In the genomic region with DNA sequence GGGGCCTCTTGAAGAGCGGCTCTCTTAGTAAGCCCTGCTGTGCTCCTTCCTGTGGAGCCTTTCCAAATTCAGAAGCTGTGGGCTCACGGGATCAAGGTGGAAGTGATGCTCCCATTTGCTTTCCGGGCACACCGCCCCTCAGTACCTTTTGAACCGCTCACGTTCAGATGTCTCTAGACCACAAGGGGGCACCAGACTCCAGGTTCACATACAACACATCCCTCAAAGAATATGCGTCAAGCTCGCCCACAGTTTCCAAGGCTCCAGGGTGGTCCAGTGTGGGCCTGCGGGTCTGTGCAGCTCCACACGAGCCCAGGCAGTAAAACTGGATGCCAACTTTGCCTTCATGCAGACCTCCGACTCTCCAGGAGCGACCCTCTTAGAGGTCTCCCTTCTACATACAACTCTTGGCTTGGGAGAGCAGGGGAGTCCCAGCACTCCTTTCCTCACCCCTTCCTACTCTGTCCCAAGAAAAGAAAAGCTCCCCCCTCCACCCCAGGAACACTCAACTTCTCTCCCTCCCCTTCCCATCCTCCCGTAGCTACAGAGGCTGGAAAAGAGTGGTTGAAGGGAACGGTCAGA, we compare ENCODE assay signal across 7 cellular contexts. TPM values are rescaled to one million over a fixed set of nuclear protein-coding genes. Genes with fewer than 3 reads are reported as not detected.
DNase-seq lines count a peak whose midpoint lies in the region; ATAC-seq, FAIRE-seq and TF ChIP-seq lines count a peak whose summit lies in the region.

No MANE protein-coding gene starts in this region.

- ATAC-seq in HG03159 (IDR thresholded peaks at IDR 0.05; ENCODE audit: unreplicated experiment), result peak; percentile 87

- peak overlapping the region; percentile 35 to 69 (median 45) for H3K4me3 Mint-ChIP-seq in nephron

- peak; percentile 33 for FAIRE-seq in GM12891 (lab: Jason Lieb, UNC)

- H3K4me1 Mint-ChIP-seq in nephron, result peaks cover 9% of the 10 kb centered on the region

- H3K36me3 ChIP-seq in esophagus muscularis mucosa (no peaks in the 10 kb centered on the region), stomach (no peaks in the 10 kb centered on the region)

- TF ChIP-seq POLR2A in GM12891 (IDR thresholded peaks at IDR 0.05; ENCODE audit: low read depth, low read length) (no peak), esophagus muscularis mucosa (IDR thresholded peaks at IDR 0.05; ENCODE audit: low read depth) (no peak), stomach (IDR thresholded peaks at IDR 0.05) (no peak)

- TF ChIP-seq EP300 in esophagus muscularis mucosa (IDR thresholded peaks at IDR 0.05), result no peak
- no peak for TF ChIP-seq EP300 in stomach (IDR thresholded peaks at IDR 0.05)

- intact Hi-C loops in esophagus muscularis mucosa (cut with DNase I) (loop anchor here (5.0 kb wide), 1 partner anchor 114 kb away; no protein-coding TSS in a partner anchor), stomach (cut with DNase I; ENCODE audit: low total_unique reads) (no loop called here)

- no peaks in the 10 kb centered on the region for H3K36me3 Mint-ChIP-seq in nephron (ENCODE audit: low read depth)

- 15% methylated on average over 11 of the region's 14 CpGs for WGBS in esophagus muscularis mucosa
- 3 to 11% (median 9%) methylated on average over 8 to 14 of the region's 14 CpGs for WGBS in stomach, 5 donors

- H3K27ac ChIP-seq in esophagus muscularis mucosa (replicated peaks in 1 of 4), result no peak overlapping the region
- H3K27ac ChIP-seq in stomach, result no peak overlapping the region

- H3K4me1 ChIP-seq in esophagus muscularis mucosa (peaks cover 0 to 13% (median 7%) of the 10 kb centered on the region in 4 donors), stomach (peaks cover 0 to 10% (median 6%) of the 10 kb centered on the region in 4 donors)

- no peaks in the 10 kb centered on the region for H3K9me3 Mint-ChIP-seq in nephron

- H3K9me3 ChIP-seq in esophagus muscularis mucosa (no peaks in the 10 kb centered on the region), stomach (no peaks in the 10 kb centered on the region)

- H3K4me3 ChIP-seq in esophagus muscularis mucosa (no peak overlapping the region), stomach (no peak overlapping the region)

- TF ChIP-seq CTCF in esophagus muscularis mucosa (IDR thresholded peaks at IDR 0.05), result peak; percentile 41 to 66 (median 55)
- TF ChIP-seq CTCF in nephron (IDR thresholded peaks at IDR 0.05; ENCODE audit: unreplicated experiment in 3 of 3), result peak; percentile 74 to 78 (median 75)
- TF ChIP-seq CTCF in stomach (IDR thresholded peaks at IDR 0.05), result peak in 5 of 7 experiments; percentile 10 to 54 (median 42)

- H3K27me3 ChIP-seq in esophagus muscularis mucosa (no peaks in the 10 kb centered on the region), stomach (peaks cover 0 to 20% (median 0%) of the 10 kb centered on the region in 3 donors)

- DNase-seq in GM12891 (ENCODE audit: insufficient read length, low spot score), result peak; percentile 43
- DNase-seq in NCI-H748 treated with DMSO at 0.1 percent for 48 hours (lab: John Stamatoyannopoulos, UW), result peak; percentile 40
- DNase-seq in activated CD8-positive, alpha-beta memory T cell treated with anti-CD3 and anti-CD28 coated beads, Interleukin-2, amount 50 U/mL, for 24 hours (ENCODE audit: extremely low read depth), result peak; percentile 7
- DNase-seq in esophagus muscularis mucosa (ENCODE audit: extremely low spot score), result no peak
- DNase-seq in stomach, result peak; percentile 67

- peaks cover 28% of the 10 kb centered on the region for H3K27me3 Mint-ChIP-seq in nephron (ENCODE audit: low read depth)

- peak overlapping the region in 2 of 3 experiments; percentile 42 to 76 for H3K27ac Mint-ChIP-seq in nephron

TF ChIP-seq in GM12891, 5 proteins besides CTCF, POLR2A, EP300 and RAD21:
- TF ChIP-seq SPI1 (IDR thresholded peaks at IDR 0.05; ENCODE audit: low read depth, low read length), result no peak

RNA-seq across cellular contexts. Expression of a gene that starts 11.0 kb away (rescaled TPM):
- not detected for polyA plus RNA-seq in GM12891 (2012; ENCODE audit: low read depth, missing spikeins)
- total RNA-seq in esophagus muscularis mucosa (not detected), stomach (not detected)
- polyA plus RNA-seq in stomach, result not detected

RNA-seq across cellular contexts. Expression of a gene that starts 57.6 kb away (rescaled TPM):
- polyA plus RNA-seq in GM12891 (2012; ENCODE audit: low read depth, missing spikeins), result not detected
- total RNA-seq in esophagus muscularis mucosa (under 1 TPM in 1 of 4 donors, not detected in 3; 0.33 TPM), stomach (not detected)
- not detected for polyA plus RNA-seq in stomach
